13 cellular contexts compared by ENCODE assay signal in genomic region chr1:66542314-66542713, GRCh38. TPM values are rescaled to one million over a fixed set of nuclear protein-coding genes. Genes with fewer than 3 reads are reported as not detected.
DNase-seq lines count a peak whose midpoint lies in the region; ATAC-seq and TF ChIP-seq lines count a peak whose summit lies in the region.
"Had no signal": no experiment of that assay in that cellular context is flagged by ENCODE, and none has a peak within 500 bp of the region (broad histone marks: within the 10 kb centered on the region; RNA-seq: fewer than 3 reads in every experiment).

No MANE protein-coding gene starts in this region.

- intact Hi-C loops in left ventricle myocardium inferior (cut with micrococcal nuclease) (no loop called here), stomach (cut with DNase I; ENCODE audit: low total_unique reads) (no loop called here), adrenal gland (cut with DNase I) (no loop called here)

- TF ChIP-seq CTCF in left ventricle myocardium inferior (IDR thresholded peaks at IDR 0.05; ENCODE audit: borderline replicate concordance) = no peak
- no peak for TF ChIP-seq CTCF in stomach (IDR thresholded peaks at IDR 0.05)
- no peak for TF ChIP-seq CTCF in adrenal gland (IDR thresholded peaks at IDR 0.05)

- no peak for ATAC-seq in GM21360 (IDR thresholded peaks at IDR 0.05; ENCODE audit: unreplicated experiment)
- ATAC-seq: activated CD8-positive, alpha-beta memory T cell treated with anti-CD3 and anti-CD28 coated beads, Interleukin-2, amount 10 ng/mL, durations not matched to agents 7 days and 5 days had no signal

- H3K4me1 ChIP-seq in left ventricle myocardium inferior (peaks cover 71% of the 10 kb centered on the region), stomach (peaks cover 6 to 31% (median 14%) of the 10 kb centered on the region in 4 donors), adrenal gland (replicated peaks in 1 of 2) (no peaks in the 10 kb centered on the region)

- H3K36me3 ChIP-seq in left ventricle myocardium inferior (no peaks in the 10 kb centered on the region), stomach (no peaks in the 10 kb centered on the region), adrenal gland (replicated peaks in 1 of 2) (no peaks in the 10 kb centered on the region)

- H3K9me3 ChIP-seq in left ventricle myocardium inferior (replicated peaks) (no peaks in the 10 kb centered on the region), stomach (no peaks in the 10 kb centered on the region), adrenal gland (replicated peaks in 1 of 3) (no peaks in the 10 kb centered on the region)

- H3K4me3 ChIP-seq in left ventricle myocardium inferior (no peak overlapping the region), stomach (no peak overlapping the region), adrenal gland (no peak overlapping the region)

- TF ChIP-seq POLR2A in stomach (IDR thresholded peaks at IDR 0.05) = no peak
- TF ChIP-seq POLR2A in adrenal gland (IDR thresholded peaks at IDR 0.05) = no peak

- no peak for TF ChIP-seq EP300 in stomach (IDR thresholded peaks at IDR 0.05)

- H3K27me3 ChIP-seq in left ventricle myocardium inferior (ENCODE audit: low read depth) = no peaks in the 10 kb centered on the region
- H3K27me3 ChIP-seq in stomach = no peaks in the 10 kb centered on the region
- H3K27me3 ChIP-seq in adrenal gland = no peaks in the 10 kb centered on the region

- 77 to 82% (median 80%) methylated on average over 8 of the region's 8 CpGs for WGBS in stomach, 5 donors
- 58 to 82% (median 68%) methylated on average over 8 of the region's 8 CpGs for WGBS in adrenal gland, 4 donors

- H3K27ac ChIP-seq in left ventricle myocardium inferior (replicated peaks) = peak overlapping the region; percentile 78
- peak overlapping the region in 4 of 5 donors; percentile 66 to 79 (median 70) for H3K27ac ChIP-seq in stomach
- no peak overlapping the region for H3K27ac ChIP-seq in adrenal gland

- DNase-seq in NCI-H1092 treated with DMSO at 0.1 percent for 48 hours (lab: John Stamatoyannopoulos, UW) = peak; percentile 50
- no peak for DNase-seq in NCI-H1092 (lab: John Stamatoyannopoulos, UW)
- DNase-seq in NCI-H69 (lab: John Stamatoyannopoulos, UW) = peak; percentile 35
- no peak for DNase-seq in left ventricle myocardium inferior
- DNase-seq in stomach = no peak
- DNase-seq in adrenal gland = no peak
- DNase-seq in H4 (ENCODE audit: low spot score) = no peak
- DNase-seq: 8988T; activated CD8-positive, alpha-beta memory T cell treated with anti-CD3 and anti-CD28 coated beads, Interleukin-2, amount 10 ng/mL, durations not matched to agents 7 days and 5 days; activated gamma-delta T cell treated with Interleukin-2 at 50 U/mL for 16 hours; CD4-positive, alpha-beta T cell; MV-4-11 had no signal

RNA-seq across cellular contexts. Expression of gene SGIP1, which starts 8.4 kb away (rescaled TPM):
- total RNA-seq in left ventricle myocardium inferior = 9.0 TPM
- total RNA-seq in stomach = 10 to 100 TPM in 2 of 5 donors, 1 to 10 TPM in 2, not detected in 1; 1.8 to 44.9 (median 18.5) TPM
- polyA plus RNA-seq in stomach = 1 to 10 TPM; 1.2 to 3.0 (median 1.9) TPM
- 1 to 10 TPM in 3 of 8 donors, under 1 TPM in 4, not detected in 1; 0.52 to 7.1 (median 0.88) TPM for total RNA-seq in adrenal gland
- polyA plus RNA-seq in adrenal gland = 1 to 10 TPM; 2.2 to 8.4 (median 6.3) TPM
- total RNA-seq in H4 (2014; rRNA removed; shearing (Covaris generic)) = 0.51 and 1.1 TPM in 2 replicates
- total RNA-seq: activated CD8-positive, alpha-beta memory T cell treated with anti-CD3 and anti-CD28 coated beads, Interleukin-2, amount 10 ng/mL, durations not matched to agents 7 days and 5 days had no signal

Comparison
In these comparisons a context has a peak if more than half of its experiments do, and no peak if none do; other contexts are left out.
1. DNase-seq: peak in NCI-H1092 treated with DMSO at 0.1 percent for 48 hours (single experiment) and NCI-H69 (single experiment); none in NCI-H1092 (single experiment), left ventricle myocardium inferior (single experiment), stomach (single experiment), adrenal gland (0 of 7) and H4 (single experiment).
2. H3K27ac ChIP-seq: peak in left ventricle myocardium inferior (single experiment) and stomach (4 of 5); none in adrenal gland (0 of 5).